ENCODE assay signal across 8 cellular contexts in the genomic region with DNA sequence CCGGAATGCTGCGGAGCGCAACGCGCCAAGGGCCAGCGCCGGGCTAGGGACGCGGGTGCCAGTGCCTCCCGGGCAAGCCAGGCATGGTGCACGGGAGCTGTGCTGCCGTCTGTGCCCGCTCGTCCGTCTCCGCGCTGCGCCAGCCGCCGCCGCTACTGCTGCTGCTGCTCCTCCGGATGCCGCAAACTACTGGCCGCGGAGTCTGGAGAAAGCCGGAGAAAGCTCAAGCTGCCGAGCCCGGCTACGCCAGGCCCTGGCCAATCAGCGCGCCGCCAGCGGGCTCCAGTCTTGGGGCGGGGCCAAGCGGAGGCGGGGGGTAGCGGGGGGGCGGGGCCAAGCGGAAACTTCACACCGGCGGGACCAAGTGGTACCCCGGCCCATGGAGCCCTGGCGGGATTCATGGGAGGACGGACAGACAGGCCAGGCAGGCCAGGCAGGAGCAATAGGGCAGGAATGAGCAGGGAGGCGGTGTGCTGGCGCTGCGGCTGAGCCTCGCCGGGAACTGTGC. TPM values are rescaled to one million over a fixed set of nuclear protein-coding genes. Genes with fewer than 3 reads are reported as not detected.
DNase-seq lines count a peak whose midpoint lies in the region; ATAC-seq and TF ChIP-seq lines count a peak whose summit lies in the region.

A gene with protein sequence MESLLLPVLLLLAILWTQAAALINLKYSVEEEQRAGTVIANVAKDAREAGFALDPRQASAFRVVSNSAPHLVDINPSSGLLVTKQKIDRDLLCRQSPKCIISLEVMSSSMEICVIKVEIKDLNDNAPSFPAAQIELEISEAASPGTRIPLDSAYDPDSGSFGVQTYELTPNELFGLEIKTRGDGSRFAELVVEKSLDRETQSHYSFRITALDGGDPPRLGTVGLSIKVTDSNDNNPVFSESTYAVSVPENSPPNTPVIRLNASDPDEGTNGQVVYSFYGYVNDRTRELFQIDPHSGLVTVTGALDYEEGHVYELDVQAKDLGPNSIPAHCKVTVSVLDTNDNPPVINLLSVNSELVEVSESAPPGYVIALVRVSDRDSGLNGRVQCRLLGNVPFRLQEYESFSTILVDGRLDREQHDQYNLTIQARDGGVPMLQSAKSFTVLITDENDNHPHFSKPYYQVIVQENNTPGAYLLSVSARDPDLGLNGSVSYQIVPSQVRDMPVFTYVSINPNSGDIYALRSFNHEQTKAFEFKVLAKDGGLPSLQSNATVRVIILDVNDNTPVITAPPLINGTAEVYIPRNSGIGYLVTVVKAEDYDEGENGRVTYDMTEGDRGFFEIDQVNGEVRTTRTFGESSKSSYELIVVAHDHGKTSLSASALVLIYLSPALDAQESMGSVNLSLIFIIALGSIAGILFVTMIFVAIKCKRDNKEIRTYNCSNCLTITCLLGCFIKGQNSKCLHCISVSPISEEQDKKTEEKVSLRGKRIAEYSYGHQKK (N-terminal part only) (minus strand): TSS at position 191 of the 508 bp plus-strand sequence. CDS start 1,676 bp downstream, outside the sequence.

- H3K36me3 Mint-ChIP-seq in dendritic cell treated with granulocyte-macrophage colony-stimulating factor and Interleukin-4, amounts not matched to agents 40 ng/mL and 50 ng/mL, for 4 days (ENCODE audit: low read depth): no peaks in the 10 kb centered on the region

- peak; percentile 86 for ATAC-seq in left lobe of liver

- CTCF ChIA-PET in RWPE1 (lab: Yijun Ruan, JAX): interaction anchor here (0.6 kb wide), 1 partner anchor 1509 kb away, joined by 4 read pairs; no protein-coding TSS in a partner anchor

- no peak within 1 kb of the TSS for H3K27ac Mint-ChIP-seq in dendritic cell treated with granulocyte-macrophage colony-stimulating factor and Interleukin-4, amounts not matched to agents 40 ng/mL and 50 ng/mL, for 4 days

- H3K4me3 Mint-ChIP-seq in dendritic cell treated with granulocyte-macrophage colony-stimulating factor and Interleukin-4, amounts not matched to agents 40 ng/mL and 50 ng/mL, for 4 days: peak within 1 kb of the TSS; percentile 56

- H3K27ac ChIP-seq in RWPE1: no peak within 1 kb of the TSS

- peaks cover 5% of the 10 kb centered on the region for H3K4me1 Mint-ChIP-seq in dendritic cell treated with granulocyte-macrophage colony-stimulating factor and Interleukin-4, amounts not matched to agents 40 ng/mL and 50 ng/mL, for 4 days (ENCODE audit: low read depth)

- DNase-seq in activated CD4-positive, alpha-beta T cell treated with anti-CD3 and anti-CD28 coated beads for 1 hour: peak; percentile 10
- no peak for DNase-seq in activated CD4-positive, alpha-beta T cell treated with anti-CD3 and anti-CD28 coated beads, Interleukin-2, amount 50 U/mL, for 4 hours
- DNase-seq in RWPE1 (ENCODE audit: low spot score): peak; percentile 57
- peak; percentile 49 for DNase-seq in left lobe of liver (ENCODE audit: low spot score)
- DNase-seq in stimulated activated CD4-positive, alpha-beta T cell treated with anti-CD3 and anti-CD28 coated beads, Interleukin-2, amount 100 ng/mL, for 24 hours: peak; percentile 24 to 55
- DNase-seq in NAMALWA (ENCODE audit: low spot score): no peak
- no peak for DNase-seq in UCSD-AML1 (lab: John Stamatoyannopoulos, UW; ENCODE audit: unreplicated experiment)

- no peaks in the 10 kb centered on the region for H3K9me3 Mint-ChIP-seq in dendritic cell treated with granulocyte-macrophage colony-stimulating factor and Interleukin-4, amounts not matched to agents 40 ng/mL and 50 ng/mL, for 4 days

- intact Hi-C loops in dendritic cell treated with granulocyte-macrophage colony-stimulating factor and Interleukin-4, amounts not matched to agents 40 ng/mL and 50 ng/mL, for 4 days (cut with micrococcal nuclease): no loop called here

- TF ChIP-seq CTCF in RWPE1 (conservative IDR thresholded peaks at IDR 0.05; ENCODE audit: low read depth): no peak

- peaks cover 86% of the 10 kb centered on the region for H3K27me3 Mint-ChIP-seq in dendritic cell treated with granulocyte-macrophage colony-stimulating factor and Interleukin-4, amounts not matched to agents 40 ng/mL and 50 ng/mL, for 4 days

- POLR2A ChIA-PET in RWPE1 (lab: Yijun Ruan, JAX; ENCODE audit: low non-redundant PET): no interaction called here

RNA-seq across cellular contexts. Expression of the gene that starts here (rescaled TPM):
- 0.35 TPM for total RNA-seq in left lobe of liver

Comparison
In these comparisons a context has a peak if more than half of its experiments do, and no peak if none do; other contexts are left out.
1. DNase-seq: peak in activated CD4-positive, alpha-beta T cell treated with anti-CD3 and anti-CD28 coated beads for 1 hour (single experiment), RWPE1 (single experiment) and stimulated activated CD4-positive, alpha-beta T cell treated with anti-CD3 and anti-CD28 coated beads, Interleukin-2, amount 100 ng/mL, for 24 hours (2 of 2); none in activated CD4-positive, alpha-beta T cell treated with anti-CD3 and anti-CD28 coated beads, Interleukin-2, amount 50 U/mL, for 4 hours (0 of 2), NAMALWA (single experiment) and UCSD-AML1 (single experiment).
2. Peak in DNase-seq and ATAC-seq in left lobe of liver; RNA of the gene not detected or under 1 TPM.